20 cellular contexts compared by ENCODE assay signal in the genomic region with DNA sequence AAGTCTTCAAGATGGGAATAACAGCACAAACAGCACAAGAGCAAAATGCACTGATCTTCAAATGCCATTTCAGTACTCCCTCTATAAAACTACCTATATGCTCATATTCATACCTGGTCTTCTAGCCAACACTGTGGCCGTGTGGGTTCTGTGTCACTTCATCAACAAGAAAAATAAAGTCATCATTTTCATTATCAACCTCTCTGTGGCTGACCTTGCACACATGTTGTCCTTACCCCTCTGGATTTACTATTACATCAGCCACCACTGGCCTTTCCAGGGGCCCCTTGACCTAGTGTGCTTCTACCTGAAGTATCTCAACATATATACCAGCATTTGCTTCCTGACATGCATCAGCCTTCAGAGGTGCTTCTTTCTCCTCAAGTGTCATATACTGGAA. TPM values are rescaled to one million over a fixed set of nuclear protein-coding genes. Genes with fewer than 3 reads are reported as not detected.
DNase-seq lines count a peak whose midpoint lies in the region; ATAC-seq lines count a peak whose summit lies in the region.
"Had no signal": no experiment of that assay in that cellular context is flagged by ENCODE, and none has a peak within 500 bp of the region (broad histone marks: within the 10 kb centered on the region; RNA-seq: fewer than 3 reads in every experiment).

No MANE protein-coding gene starts in this region.

- peak overlapping the region; percentile 8 for H3K27ac Mint-ChIP-seq in activated naive CD4-positive, alpha-beta T cell treated with anti-CD3 and anti-CD28 coated beads for 36 hours
- no peak overlapping the region for H3K27ac Mint-ChIP-seq in activated naive CD4-positive, alpha-beta T cell treated with anti-CD3 and anti-CD28 coated beads, Interleukin-2, amount 10 ng/mL, durations not matched to agents 7 days and 5 days
- peak overlapping the region; percentile 58 for H3K27ac Mint-ChIP-seq in activated naive CD8-positive, alpha-beta T cell treated with anti-CD3 and anti-CD28 coated beads, Interleukin-2, amount 10 ng/mL, durations not matched to agents 7 days and 5 days
- H3K27ac Mint-ChIP-seq: HFFc6, IgD-negative memory B cell had no signal

- no peak overlapping the region for H3K4me3 Mint-ChIP-seq in activated naive CD4-positive, alpha-beta T cell treated with anti-CD3 and anti-CD28 coated beads for 36 hours
- H3K4me3 Mint-ChIP-seq in activated naive CD4-positive, alpha-beta T cell treated with anti-CD3 and anti-CD28 coated beads, Interleukin-2, amount 10 ng/mL, durations not matched to agents 7 days and 5 days, result no peak overlapping the region
- no peak overlapping the region for H3K4me3 Mint-ChIP-seq in activated naive CD8-positive, alpha-beta T cell treated with anti-CD3 and anti-CD28 coated beads, Interleukin-2, amount 10 ng/mL, durations not matched to agents 7 days and 5 days
- H3K4me3 Mint-ChIP-seq: HFFc6, IgD-negative memory B cell had no signal

- peaks cover 45% of the 10 kb centered on the region for H3K4me1 Mint-ChIP-seq in activated naive CD4-positive, alpha-beta T cell treated with anti-CD3 and anti-CD28 coated beads for 36 hours (ENCODE audit: low read depth)
- peaks cover 39% of the 10 kb centered on the region for H3K4me1 Mint-ChIP-seq in activated naive CD4-positive, alpha-beta T cell treated with anti-CD3 and anti-CD28 coated beads, Interleukin-2, amount 10 ng/mL, durations not matched to agents 7 days and 5 days
- peaks cover 30% of the 10 kb centered on the region for H3K4me1 Mint-ChIP-seq in activated naive CD8-positive, alpha-beta T cell treated with anti-CD3 and anti-CD28 coated beads, Interleukin-2, amount 10 ng/mL, durations not matched to agents 7 days and 5 days

- CTCF ChIA-PET in activated naive CD4-positive, alpha-beta T cell treated with anti-CD3 and anti-CD28 coated beads for 36 hours (lab: Charles Lee), result no interaction called here
- CTCF ChIA-PET in activated naive CD4-positive, alpha-beta T cell treated with anti-CD3 and anti-CD28 coated beads, Interleukin-2, amount 10 ng/mL, durations not matched to agents 7 days and 5 days (lab: Charles Lee), result no interaction called here

- H3K9me3 Mint-ChIP-seq in activated naive CD4-positive, alpha-beta T cell treated with anti-CD3 and anti-CD28 coated beads for 36 hours, result no peaks in the 10 kb centered on the region
- no peaks in the 10 kb centered on the region for H3K9me3 Mint-ChIP-seq in activated naive CD4-positive, alpha-beta T cell treated with anti-CD3 and anti-CD28 coated beads, Interleukin-2, amount 10 ng/mL, durations not matched to agents 7 days and 5 days
- H3K9me3 Mint-ChIP-seq in activated naive CD8-positive, alpha-beta T cell treated with anti-CD3 and anti-CD28 coated beads, Interleukin-2, amount 10 ng/mL, durations not matched to agents 7 days and 5 days, result peaks cover 1% of the 10 kb centered on the region
- H3K9me3 Mint-ChIP-seq: HFFc6, IgD-negative memory B cell had no signal

- ATAC-seq in activated naive CD8-positive, alpha-beta T cell treated with anti-CD3 and anti-CD28 coated beads, Interleukin-2, amount 10 ng/mL, durations not matched to agents 7 days and 5 days (ENCODE audit: low read depth), result no peak
- ATAC-seq in HG03432 (IDR thresholded peaks at IDR 0.05; ENCODE audit: unreplicated experiment) (no peak), GM19324 (IDR thresholded peaks at IDR 0.05; ENCODE audit: low FRiP score, unreplicated experiment) (no peak)

- intact Hi-C loops in activated naive CD4-positive, alpha-beta T cell treated with anti-CD3 and anti-CD28 coated beads for 36 hours (cut with micrococcal nuclease), result loop anchor here (5.0 to 10.0 kb wide), 7 partner anchors 198 to 980 kb away; a partner anchor contains a TSS

- peaks cover 7% of the 10 kb centered on the region for H3K9me3 ChIP-seq in KOPT-K1 (ENCODE audit: insufficient read depth, low read length, poor library complexity, severe bottlenecking)

- no peaks in the 10 kb centered on the region for H3K36me3 ChIP-seq in KOPT-K1 (ENCODE audit: insufficient read depth, low read length)

- no peak for DNase-seq in activated naive CD4-positive, alpha-beta T cell treated with anti-CD3 and anti-CD28 coated beads for 36 hours
- DNase-seq in activated naive CD4-positive, alpha-beta T cell treated with anti-CD3 and anti-CD28 coated beads, Interleukin-2, amount 10 ng/mL, durations not matched to agents 7 days and 5 days, result no peak
- DNase-seq in activated naive CD8-positive, alpha-beta T cell treated with anti-CD3 and anti-CD28 coated beads, Interleukin-2, amount 10 ng/mL, durations not matched to agents 7 days and 5 days, result no peak
- DNase-seq in globus pallidus (ENCODE audit: low spot score), result no peak
- DNase-seq: ACHN; C1 segment of cervical spinal cord; DMS79; HFFc6; Kasumi-1; MM.1S; NCI-H1092 treated with DMSO at 0.1 percent for 48 hours; NCI-H748 treated with DMSO at 0.1 percent for 48 hours; NK-92 treated with Interleukin-12 subunit alpha and Interleukin-12 subunit beta, amount 100 ng/mL, for 24 hours; Right ventricle myocardium superior had no signal

- POLR2A ChIA-PET in activated naive CD8-positive, alpha-beta T cell treated with anti-CD3 and anti-CD28 coated beads, Interleukin-2, amount 10 ng/mL, durations not matched to agents 7 days and 5 days (lab: Charles Lee), result no interaction called here

- H3K27ac ChIP-seq in KOPT-K1 (ENCODE audit: low read depth, low read length, poor library complexity, severe bottlenecking), result peak overlapping the region; percentile 13
- H3K27ac ChIP-seq: HL-60 had no signal

- no peaks in the 10 kb centered on the region for H3K27me3 Mint-ChIP-seq in activated naive CD4-positive, alpha-beta T cell treated with anti-CD3 and anti-CD28 coated beads for 36 hours (ENCODE audit: low read depth)
- no peaks in the 10 kb centered on the region for H3K27me3 Mint-ChIP-seq in activated naive CD4-positive, alpha-beta T cell treated with anti-CD3 and anti-CD28 coated beads, Interleukin-2, amount 10 ng/mL, durations not matched to agents 7 days and 5 days
- no peaks in the 10 kb centered on the region for H3K27me3 Mint-ChIP-seq in activated naive CD8-positive, alpha-beta T cell treated with anti-CD3 and anti-CD28 coated beads, Interleukin-2, amount 10 ng/mL, durations not matched to agents 7 days and 5 days

- peaks cover 5% of the 10 kb centered on the region for H3K36me3 Mint-ChIP-seq in activated naive CD4-positive, alpha-beta T cell treated with anti-CD3 and anti-CD28 coated beads for 36 hours (ENCODE audit: low read depth)
- H3K36me3 Mint-ChIP-seq in activated naive CD4-positive, alpha-beta T cell treated with anti-CD3 and anti-CD28 coated beads, Interleukin-2, amount 10 ng/mL, durations not matched to agents 7 days and 5 days, result peaks cover 2% of the 10 kb centered on the region
- H3K36me3 Mint-ChIP-seq in activated naive CD8-positive, alpha-beta T cell treated with anti-CD3 and anti-CD28 coated beads, Interleukin-2, amount 10 ng/mL, durations not matched to agents 7 days and 5 days, result peaks cover 6% of the 10 kb centered on the region
- H3K36me3 Mint-ChIP-seq: IgD-negative memory B cell had no signal

RNA-seq across cellular contexts. Expression of a gene that starts 59.6 kb away (rescaled TPM):
- 1 to 10 TPM; 9.0 TPM for total RNA-seq in activated naive CD4-positive, alpha-beta T cell treated with anti-CD3 and anti-CD28 coated beads for 36 hours
- 10 to 100 TPM; 56.1 to 59.4 TPM for total RNA-seq in activated naive CD8-positive, alpha-beta T cell treated with anti-CD3 and anti-CD28 coated beads, Interleukin-2, amount 10 ng/mL, durations not matched to agents 7 days and 5 days
- total RNA-seq: HFFc6, HT1080 had no signal

Comparison
In these comparisons a context has a peak if more than half of its experiments do, and no peak if none do; other contexts are left out.
1. RNA of a gene that starts 59.6 kb away (total RNA-seq): 56.1 to 59.4 TPM in activated naive CD8-positive, alpha-beta T cell treated with anti-CD3 and anti-CD28 coated beads, Interleukin-2, amount 10 ng/mL, durations not matched to agents 7 days and 5 days; 9.0 TPM in activated naive CD4-positive, alpha-beta T cell treated with anti-CD3 and anti-CD28 coated beads for 36 hours; every median in the first group is over 4 times any median in the second.